In genomic region chr3:154428369-154429206, GRCh38 we compare ENCODE assay signal across 9 cellular contexts. TPM values are rescaled to one million over a fixed set of nuclear protein-coding genes. Genes with fewer than 3 reads are reported as not detected.
DNase-seq lines count a peak whose midpoint lies in the region; TF ChIP-seq lines count a peak whose summit lies in the region.
"Had no signal": no experiment of that assay in that cellular context is flagged by ENCODE, and none has a peak within 500 bp of the region (broad histone marks: within the 10 kb centered on the region; RNA-seq: fewer than 3 reads in every experiment).

No MANE protein-coding gene starts in this region.

- H3K9ac ChIP-seq in ES-I3 (ENCODE audit: low read depth, low read length) (peak overlapping the region; percentile 62; the same call in 1 of the 2 replicates), trophoblast cell (ENCODE audit: low read length) (no peak overlapping the region)

- H2AFZ ChIP-seq in trophoblast cell (ENCODE audit: insufficient read depth, low read length, poor library complexity) (peak overlapping the region; percentile 9), PC-9 (no peak overlapping the region)

- no peaks in the 10 kb centered on the region for H3K79me1 ChIP-seq in trophoblast cell (ENCODE audit: low read length)

- WGBS in trophoblast cell (ENCODE audit: extremely low coverage, insufficient coverage, insufficient read length): no CpG with 5 or more reads among the region's 58 CpGs

- H4K8ac ChIP-seq in trophoblast cell (ENCODE audit: low read depth, low read length): no peak overlapping the region

- H3K4me1 ChIP-seq in ES-I3 (ENCODE audit: insufficient read depth, low read length) (no peaks in the 10 kb centered on the region), trophoblast cell (ENCODE audit: control insufficient read depth in 1 of 2, insufficient read depth in 2 of 2, low read length in 2 of 2) (peaks cover 7 to 11% of the 10 kb centered on the region in 2 experiments), PC-9 (replicated peaks; ENCODE audit: insufficient read depth) (peaks cover 9% of the 10 kb centered on the region), uterus (no peaks in the 10 kb centered on the region)

- no peaks in the 10 kb centered on the region for H3F3A ChIP-seq in PC-9 (ENCODE audit: insufficient read depth, low read depth)

- no peak overlapping the region for H3K23ac ChIP-seq in trophoblast cell (ENCODE audit: low read length)

- H3K79me2 ChIP-seq in trophoblast cell (ENCODE audit: control insufficient read depth, insufficient read depth, low read length, poor library complexity) (no peaks in the 10 kb centered on the region), PC-9 (ENCODE audit: low read depth) (no peaks in the 10 kb centered on the region)

- POLR2A ChIA-PET in PC-9 (lab: Charles Lee; ENCODE audit: unreplicated experiment): no interaction called here

- TF ChIP-seq CTCF in fibroblast of pulmonary artery (IDR thresholded peaks at IDR 0.05; ENCODE audit: low read length, missing control alignments): no peak
- TF ChIP-seq CTCF in PC-9 (conservative IDR thresholded peaks at IDR 0.05): no peak
- TF ChIP-seq CTCF in uterus (IDR thresholded peaks at IDR 0.05): no peak

- no peak overlapping the region for H4K91ac ChIP-seq in trophoblast cell (ENCODE audit: low read depth, low read length)

- no TSS peak for BruUV-seq in PC-9 (replicated peaks; lab: Mats Ljungman, UMichigan)

- no peak overlapping the region for H3K18ac ChIP-seq in trophoblast cell (ENCODE audit: low read length)

- no peaks in the 10 kb centered on the region for H3K9me3 ChIP-seq in ES-I3 (ENCODE audit: control insufficient read depth, insufficient read depth, low read length)
- H3K9me3 ChIP-seq in trophoblast cell (ENCODE audit: insufficient read depth, low read depth, low read length): peaks cover 3% of the 10 kb centered on the region
- no peaks in the 10 kb centered on the region; the same call in 1 of the 2 replicates for H3K9me3 ChIP-seq in PC-9 (ENCODE audit: insufficient read depth, low read depth)
- no peaks in the 10 kb centered on the region for H3K9me3 ChIP-seq in uterus

- H3K27ac ChIP-seq in trophoblast cell (ENCODE audit: low read depth, low read length) (no peak overlapping the region), PC-9 (no peak overlapping the region), uterus (no peak overlapping the region)

- no peak overlapping the region for H3K4me3 ChIP-seq in fibroblast of pulmonary artery (replicated peaks; ENCODE audit: low read depth, low read length)
- H3K4me3 ChIP-seq in trophoblast cell (ENCODE audit: low read depth, low read length): no peak overlapping the region
- H3K4me3 ChIP-seq in PC-9: no peak overlapping the region
- H3K4me3 ChIP-seq in uterus: no peak overlapping the region

- CTCF ChIA-PET in PC-9 (lab: Charles Lee): no interaction called here

- peak overlapping the region; percentile 61 for H3K4me2 ChIP-seq in trophoblast cell (ENCODE audit: low read length)
- no peak overlapping the region for H3K4me2 ChIP-seq in PC-9

- TF ChIP-seq POLR2A in uterus (IDR thresholded peaks at IDR 0.05): no peak

- H2BK120ac ChIP-seq in trophoblast cell (ENCODE audit: insufficient read depth, low read length, poor library complexity): no peak overlapping the region

- H4K20me1 ChIP-seq in PC-9 (ENCODE audit: insufficient read depth): no peaks in the 10 kb centered on the region

- intact Hi-C loops in PC-9 (cut with micrococcal nuclease; ENCODE audit: unreplicated experiment): no loop called here
- intact Hi-C loops in uterus (cut with DNase I; ENCODE audit: low total_unique reads): no loop called here

- no peak overlapping the region for H2BK5ac ChIP-seq in trophoblast cell (ENCODE audit: low read depth, low read length, poor library complexity)

- H3K27me3 ChIP-seq in trophoblast cell (ENCODE audit: insufficient read depth, low read length): peaks cover 19% of the 10 kb centered on the region
- H3K27me3 ChIP-seq in PC-9 (ENCODE audit: insufficient read depth, low read depth): no peaks in the 10 kb centered on the region
- peaks cover 0 to 21% of the 10 kb centered on the region in 2 donors for H3K27me3 ChIP-seq in uterus

- H3K9me2 ChIP-seq in PC-9 (ENCODE audit: insufficient read depth): no peaks in the 10 kb centered on the region

- H2BK12ac ChIP-seq in trophoblast cell (ENCODE audit: low read length): no peak overlapping the region

- H3K36me3 ChIP-seq in ES-I3 (ENCODE audit: insufficient read depth, low read length): no peaks in the 10 kb centered on the region
- no peaks in the 10 kb centered on the region for H3K36me3 ChIP-seq in trophoblast cell (ENCODE audit: control insufficient read depth in 1 of 2, insufficient read depth in 2 of 2, low read length in 2 of 2)
- H3K36me3 ChIP-seq in PC-9 (ENCODE audit: low read depth): no peaks in the 10 kb centered on the region
- no peaks in the 10 kb centered on the region for H3K36me3 ChIP-seq in uterus

- DNase-seq in NCI-H748 treated with DMSO at 0.1 percent for 48 hours (lab: John Stamatoyannopoulos, UW) (peak; percentile 7), fibroblast of pulmonary artery (ENCODE audit: low read depth) (peak; percentile 0), trophoblast cell (no peak), cerebellum (ENCODE audit: low spot score) (no peak), PC-9 (no peak), uterus (no peak)
- DNase-seq in activated CD4-positive, alpha-beta T cell treated with anti-CD3 and anti-CD28 coated beads for 48 hours: no peak
- DNase-seq: NCI-H510A treated with DMSO at 0.1 percent for 48 hours had no signal

- no peak overlapping the region for H3K14ac ChIP-seq in trophoblast cell (ENCODE audit: low read length)

- no peak overlapping the region for H3K4ac ChIP-seq in trophoblast cell (ENCODE audit: low read depth, low read length)

- H2AK5ac ChIP-seq in trophoblast cell (ENCODE audit: low read length): no peak overlapping the region

- no peak overlapping the region for H4K12ac ChIP-seq in trophoblast cell (ENCODE audit: low read depth, low read length)

RNA-seq across cellular contexts. Expression of gene GPR149, which starts 1.4 kb away (rescaled TPM):
- 0.01 TPM in 1 of 2 replicates, not detected in the other for polyA plus RNA-seq in trophoblast cell (2013)
- total RNA-seq in cerebellum (2.7 TPM), PC-9 (2021) (not detected in 2 replicates), uterus (not detected)

Comparison
In these comparisons a context has a peak if more than half of its experiments do, and no peak if none do; other contexts are left out.
1. DNase-seq: peak in NCI-H748 treated with DMSO at 0.1 percent for 48 hours (single experiment) and fibroblast of pulmonary artery (single experiment); none in trophoblast cell (0 of 2), cerebellum (single experiment), PC-9 (0 of 2), activated CD4-positive, alpha-beta T cell treated with anti-CD3 and anti-CD28 coated beads for 48 hours (single experiment) and uterus (0 of 2).